Comparison of ENCODE assay signal across 1 cellular context in genomic region chr4:183295711-183296110, GRCh38.
TF ChIP-seq lines count a peak whose summit lies in the region.

No MANE protein-coding gene starts in this region.

TF ChIP-seq in GM23338, 12 proteins besides CTCF, POLR2A, EP300 and RAD21:
- TF ChIP-seq ZNF462 (CRISPR knock-in tag; IDR thresholded peaks at IDR 0.05): no peak
